Comparison of ENCODE assay signal across 8 cellular contexts in genomic region chr2:6866239-6866745, GRCh38.
A peak's percentile ranks its signal among the peaks of the same experiment; 100 is the strongest.
DNase-seq lines count a peak whose midpoint lies in the region; ATAC-seq and TF ChIP-seq lines count a peak whose summit lies in the region.

No MANE protein-coding gene starts in this region.

- H3K4me3 ChIP-seq in AG04449 (ENCODE audit: low read depth, low read length) = peak overlapping the region; percentile 65
- H3K4me3 ChIP-seq in neuron (ENCODE audit: low read length) = peak overlapping the region; percentile 44

- TF ChIP-seq CTCF in AG04449 (IDR thresholded peaks at IDR 0.05; ENCODE audit: insufficient read depth, low read length, missing control alignments) (peak; percentile 29), GM13976 (IDR thresholded peaks at IDR 0.05; ENCODE audit: borderline replicate concordance, control extremely low read depth, extremely low read depth, insufficient read depth, missing control alignments) (peak; percentile 51)

- no peaks in the 10 kb centered on the region for H3K27me3 ChIP-seq in neuron (ENCODE audit: insufficient read depth, low read length)

- DNase-seq in AG04449 (ENCODE audit: low read depth, low spot score) (no peak), GM13976 (ENCODE audit: low spot score) (peak; percentile 46), NCI-H2029 (lab: John Stamatoyannopoulos, UW) (peak; percentile 29), fibroblast of peridontal ligament (ENCODE audit: extremely low read depth) (peak; percentile 29), retina (no peak)
- peak; percentile 45 to 46 for DNase-seq in activated CD4-positive, alpha-beta T cell treated with anti-CD3 and anti-CD28 coated beads, Interleukin-2, amount 50 U/mL, for 4 hours

- POLR2A ChIA-PET in AG04449 (lab: Yijun Ruan, JAX) = no interaction called here

- CTCF ChIA-PET in AG04449 (lab: Yijun Ruan, JAX) = interaction anchor here (1.5 kb wide), 1 partner anchor 513 kb away, joined by 3 read pairs; no protein-coding TSS in a partner anchor

- H3K4me1 ChIP-seq in neuron (ENCODE audit: insufficient read depth, low read length) = peaks cover 6% of the 10 kb centered on the region

- no peaks in the 10 kb centered on the region for H3K9me3 ChIP-seq in neuron (ENCODE audit: low read length)

- in situ Hi-C loops in GM13976 (cut with MboI; ENCODE audit: low sequenced_read_pairs, unreplicated experiment) = no loop called here

- no peaks in the 10 kb centered on the region for H3K36me3 ChIP-seq in neuron (ENCODE audit: insufficient read depth, low read length)

- ATAC-seq in HG02885 (IDR thresholded peaks at IDR 0.05; ENCODE audit: poor library complexity, unreplicated experiment) = peak; percentile 35

- H2AFZ ChIP-seq in neuron (ENCODE audit: low read depth, low read length) = peak overlapping the region; percentile 73

Comparison
In these comparisons a context has a peak if more than half of its experiments do, and no peak if none do; other contexts are left out.
1. DNase-seq: peak in GM13976 (single experiment), NCI-H2029 (single experiment), activated CD4-positive, alpha-beta T cell treated with anti-CD3 and anti-CD28 coated beads, Interleukin-2, amount 50 U/mL, for 4 hours (2 of 2) and fibroblast of peridontal ligament (single experiment); none in AG04449 (single experiment) and retina (single experiment).